ENCODE assay signal across 10 cellular contexts in the genomic region with DNA sequence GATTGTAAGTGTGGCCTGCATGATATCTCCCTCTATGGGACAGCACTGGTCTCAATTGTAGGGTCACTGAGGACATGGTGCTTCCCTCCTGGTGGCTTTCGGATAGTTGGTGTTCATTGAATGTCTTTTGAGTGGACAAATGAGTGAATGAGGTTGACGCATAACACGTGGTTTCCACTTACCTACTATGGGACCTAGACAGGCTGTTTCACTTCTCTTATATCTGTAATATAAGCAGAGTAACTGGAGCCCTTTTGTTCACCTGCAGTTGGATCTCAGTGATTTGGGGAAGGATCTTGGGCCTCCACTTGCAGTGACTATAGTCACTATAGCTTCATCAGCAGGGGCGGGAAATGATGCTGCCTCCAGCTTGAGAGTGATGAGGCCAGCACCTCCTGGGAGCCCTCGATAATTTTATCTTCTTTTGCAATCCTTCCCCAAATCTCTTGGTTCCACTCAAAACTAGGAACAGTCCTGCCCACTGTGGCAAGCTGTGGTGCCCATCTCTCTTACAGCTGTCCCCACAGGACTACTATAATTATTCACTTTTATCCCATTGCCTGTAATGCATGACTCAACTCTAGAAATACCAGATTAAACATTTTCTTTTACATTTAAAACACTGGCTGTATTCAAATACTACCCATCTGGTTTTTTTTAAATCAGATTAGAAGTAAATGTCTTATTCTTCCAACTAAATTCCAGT.
A peak's percentile ranks its signal among the peaks of the same experiment; 100 is the strongest.
DNase-seq lines count a peak whose midpoint lies in the region; ATAC-seq and TF ChIP-seq lines count a peak whose summit lies in the region.
"Had no signal": no experiment of that assay in that cellular context is flagged by ENCODE, and none has a peak within 500 bp of the region (broad histone marks: within the 10 kb centered on the region; RNA-seq: fewer than 3 reads in every experiment).

No MANE protein-coding gene starts in this region.

- intact Hi-C loops in posterior vena cava (cut with DNase I): no loop called here

- H3K4me3 ChIP-seq in SK-N-SH (ENCODE audit: low read depth in 2 of 2, low read length in 1 of 2): no peak overlapping the region

- peaks cover 21% of the 10 kb centered on the region for H3K36me3 Mint-ChIP-seq in activated CD8-positive, alpha-beta memory T cell treated with anti-CD3 and anti-CD28 coated beads, Interleukin-2, amount 10 ng/mL, durations not matched to agents 7 days and 5 days

- peak overlapping the region; percentile 55; the same call in 1 of the 2 replicates for H3K4me2 ChIP-seq in SK-N-SH

- CTCF ChIA-PET in activated CD8-positive, alpha-beta memory T cell treated with anti-CD3 and anti-CD28 coated beads, Interleukin-2, amount 10 ng/mL, durations not matched to agents 7 days and 5 days (lab: Charles Lee): interaction anchor here (0.9 to 2.3 kb wide), 6 partner anchors 13 to 318 kb away, joined by 3 to 9 read pairs (median 3); no protein-coding TSS in a partner anchor
- CTCF ChIA-PET in SK-N-SH (lab: Yijun Ruan, JAX): interaction anchor here (1.9 kb wide), 1 partner anchor 9 kb away, joined by 4 read pairs; no protein-coding TSS in a partner anchor

- POLR2A ChIA-PET in SK-N-SH (lab: Yijun Ruan, JAX): no interaction called here

- DNase-seq in activated CD8-positive, alpha-beta memory T cell treated with anti-CD3 and anti-CD28 coated beads, Interleukin-2, amount 10 ng/mL, durations not matched to agents 7 days and 5 days: no peak
- DNase-seq in activated CD8-positive, alpha-beta memory T cell treated with anti-CD3 and anti-CD28 coated beads, Interleukin-2, amount 50 U/mL, for 48 hours: no peak
- DNase-seq in SK-N-SH (no peak), posterior vena cava (ENCODE audit: low spot score) (peak; percentile 71), NCI-H1694 treated with DMSO at 0.1 percent for 48 hours (lab: John Stamatoyannopoulos, UW) (no peak), NCI-H2081 (lab: John Stamatoyannopoulos, UW) (no peak), NCI-H69 (lab: John Stamatoyannopoulos, UW) (no peak)
- DNase-seq: NCI-H2227 treated with DMSO at 0.1 percent for 48 hours had no signal

- ATAC-seq in activated CD8-positive, alpha-beta memory T cell treated with anti-CD3 and anti-CD28 coated beads, Interleukin-2, amount 10 ng/mL, durations not matched to agents 7 days and 5 days: peak; percentile 4
- ATAC-seq in GM21717 (IDR thresholded peaks at IDR 0.05; ENCODE audit: unreplicated experiment): peak; percentile 39

- peak overlapping the region in 1 of 2 experiments; percentile 37; a peak in 1 of 4 replicates for H3K27ac ChIP-seq in SK-N-SH (ENCODE audit: low read depth in 2 of 2, low read length in 1 of 2)
- H3K27ac ChIP-seq: epithelial cell of prostate had no signal

- no peaks in the 10 kb centered on the region for H3K79me2 ChIP-seq in SK-N-SH (ENCODE audit: insufficient read depth)

- no peak overlapping the region for H3K4me3 Mint-ChIP-seq in activated CD8-positive, alpha-beta memory T cell treated with anti-CD3 and anti-CD28 coated beads, Interleukin-2, amount 10 ng/mL, durations not matched to agents 7 days and 5 days

- 76% methylated on average over 5 of the region's 5 CpGs for WGBS in SK-N-SH (ENCODE audit: low lambda C conversion rate)

- H3K36me3 ChIP-seq in SK-N-SH (replicated peaks in 1 of 2; ENCODE audit: control insufficient read depth in 1 of 2, insufficient read depth in 2 of 2, low read length in 1 of 2): no peaks in the 10 kb centered on the region

- H3F3A ChIP-seq in SK-N-SH (replicated peaks; ENCODE audit: insufficient read depth): peaks cover 5% of the 10 kb centered on the region

- H4K20me1 ChIP-seq in SK-N-SH (ENCODE audit: insufficient read depth): no peaks in the 10 kb centered on the region

- H3K27me3 Mint-ChIP-seq in activated CD8-positive, alpha-beta memory T cell treated with anti-CD3 and anti-CD28 coated beads, Interleukin-2, amount 10 ng/mL, durations not matched to agents 7 days and 5 days: no peaks in the 10 kb centered on the region

- no peak for TF ChIP-seq RAD21 in SK-N-SH (IDR thresholded peaks at IDR 0.05; ENCODE audit: low read length)

- H3K9me2 ChIP-seq in SK-N-SH: no peaks in the 10 kb centered on the region

- H3K4me1 Mint-ChIP-seq in activated CD8-positive, alpha-beta memory T cell treated with anti-CD3 and anti-CD28 coated beads, Interleukin-2, amount 10 ng/mL, durations not matched to agents 7 days and 5 days: peaks cover 46% of the 10 kb centered on the region

- peaks cover 3 to 12% of the 10 kb centered on the region in 2 experiments; a peak in 2 of 4 replicates for H3K4me1 ChIP-seq in SK-N-SH (ENCODE audit: control insufficient read depth in 1 of 2, insufficient read depth in 2 of 2, low read depth in 1 of 2, low read length in 1 of 2)

- no peak overlapping the region for H3K9ac ChIP-seq in SK-N-SH

- 0 out of 4 replicates have a peak, but pooled peaks of 1 of the 2 experiments have one; percentile 28 for TF ChIP-seq EP300 in SK-N-SH (IDR thresholded peaks at IDR 0.05; ENCODE audit: borderline replicate concordance in 1 of 2, low read depth in 1 of 2, low read length in 1 of 2)

- no peaks in the 10 kb centered on the region for H3K9me3 Mint-ChIP-seq in activated CD8-positive, alpha-beta memory T cell treated with anti-CD3 and anti-CD28 coated beads, Interleukin-2, amount 10 ng/mL, durations not matched to agents 7 days and 5 days (ENCODE audit: low read depth)

- no peak overlapping the region for H2AFZ ChIP-seq in SK-N-SH (ENCODE audit: low read depth)

- TF ChIP-seq CTCF in SK-N-SH (IDR thresholded peaks at IDR 0.05): no peak

- H3K9me3 ChIP-seq in SK-N-SH: no peaks in the 10 kb centered on the region

- H3K27ac Mint-ChIP-seq in activated CD8-positive, alpha-beta memory T cell treated with anti-CD3 and anti-CD28 coated beads, Interleukin-2, amount 10 ng/mL, durations not matched to agents 7 days and 5 days: peak overlapping the region; percentile 52

- H3K27me3 ChIP-seq in SK-N-SH (ENCODE audit: insufficient read depth): no peaks in the 10 kb centered on the region

TF ChIP-seq in SK-N-SH, 30 proteins besides CTCF, POLR2A, EP300 and RAD21:
- no peak for TF ChIP-seq ELF1 (IDR thresholded peaks at IDR 0.05)
- 0 out of 2 replicates have a peak, but pooled peaks have one; percentile 25 for TF ChIP-seq TEAD4 (IDR thresholded peaks at IDR 0.05; ENCODE audit: borderline replicate concordance, insufficient read depth)
- peak; percentile 71 for TF ChIP-seq TCF12 (IDR thresholded peaks at IDR 0.05)
- TF ChIP-seq PBX3 (IDR thresholded peaks at IDR 0.05): peak; percentile 47
- TF ChIP-seq NFIC (IDR thresholded peaks at IDR 0.05; ENCODE audit: borderline replicate concordance): peak; percentile 24; the same call in 1 of the 2 replicates
- TF ChIP-seq MAX (IDR thresholded peaks at IDR 0.05; ENCODE audit: low read depth): no peak
- peak; percentile 48; the same call in 1 of the 2 replicates for TF ChIP-seq FOSL2 (IDR thresholded peaks at IDR 0.05; ENCODE audit: borderline replicate concordance, low read depth)
- no peak for TF ChIP-seq SMC3 (IDR thresholded peaks at IDR 0.05; ENCODE audit: low read depth, low read length)
